ENCODE assay signal across 23 cellular contexts in genomic region chr9:134533850-134534585, GRCh38.
DNase-seq lines count a peak whose midpoint lies in the region; ATAC-seq and TF ChIP-seq lines count a peak whose summit lies in the region.
"Had no signal": no experiment of that assay in that cellular context is flagged by ENCODE, and none has a peak within 500 bp of the region (broad histone marks: within the 10 kb centered on the region; RNA-seq: fewer than 3 reads in every experiment).

No MANE protein-coding gene starts in this region.

- TF ChIP-seq CTCF in HEK293 (tag by site-specific recombination; IDR thresholded peaks at IDR 0.05) (no peak), smooth muscle cell (IDR thresholded peaks at IDR 0.05; ENCODE audit: borderline replicate concordance, insufficient read depth, poor library complexity, severe bottlenecking) (no peak), PC-3 (conservative IDR thresholded peaks at IDR 0.05; ENCODE audit: low read depth, low read length) (no peak), coronary artery (IDR thresholded peaks at IDR 0.05) (no peak)

- BruUV-seq in PC-3 (replicated peaks; lab: Mats Ljungman, UMichigan): no TSS peak

- H3K36me3 ChIP-seq in HEK293 (ENCODE audit: control insufficient read depth in 2 of 2, insufficient read depth in 1 of 2, low read length in 2 of 2) (no peaks in the 10 kb centered on the region), smooth muscle cell (ENCODE audit: low read depth) (no peaks in the 10 kb centered on the region), PC-3 (ENCODE audit: low read depth, low read length) (no peaks in the 10 kb centered on the region)
- H3K36me3 ChIP-seq: lower lobe of right lung, neural progenitor cell, vagina had no signal

- ATAC-seq in PC-3: no peak
- no peak for ATAC-seq in activated CD4-positive, alpha-beta T cell treated with anti-CD3 and anti-CD28 coated beads for 36 hours
- ATAC-seq: HCT116; stimulated activated memory B cell treated with anti-CD40 and anti-IgM and Interleukin-4, amounts not matched to agents 10 μg/mL and 1 μg/mL and 100 μg/mL, for 72 hours; T-helper 17 cell had no signal

- H3K9me2 ChIP-seq in PC-3 (replicated peaks; ENCODE audit: low read length): no peaks in the 10 kb centered on the region

- peaks cover 14% of the 10 kb centered on the region for H3F3A ChIP-seq in smooth muscle cell (ENCODE audit: low read depth)
- no peaks in the 10 kb centered on the region for H3F3A ChIP-seq in PC-3 (ENCODE audit: low read length, unreplicated experiment)

- H2AFZ ChIP-seq in smooth muscle cell (ENCODE audit: low read depth) (no peak overlapping the region), PC-3 (ENCODE audit: low read length) (no peak overlapping the region)
- H2AFZ ChIP-seq: neural progenitor cell had no signal

- no peaks in the 10 kb centered on the region for H3K9me3 ChIP-seq in HEK293 (ENCODE audit: control insufficient read depth, insufficient read depth, low read depth, low read length)
- H3K9me3 ChIP-seq in smooth muscle cell (replicated peaks; ENCODE audit: low read depth): no peaks in the 10 kb centered on the region
- no peaks in the 10 kb centered on the region for H3K9me3 ChIP-seq in PC-3 (ENCODE audit: low read length)
- H3K9me3 ChIP-seq: lower lobe of right lung, vagina had no signal

- no peaks in the 10 kb centered on the region for H3K36me3 Mint-ChIP-seq in activated CD4-positive, alpha-beta T cell treated with anti-CD3 and anti-CD28 coated beads for 36 hours (ENCODE audit: low read depth)
- H3K36me3 Mint-ChIP-seq: activated naive CD8-positive, alpha-beta T cell treated with anti-CD3 and anti-CD28 coated beads, Interleukin-2, amount 10 ng/mL, durations not matched to agents 7 days and 5 days; neural progenitor cell; stimulated activated memory B cell treated with anti-CD40 and anti-IgM and Interleukin-4, amounts not matched to agents 10 μg/mL and 1 μg/mL and 100 μg/mL, for 72 hours had no signal

- H3K4me3 ChIP-seq in HEK293 (ENCODE audit: low read depth, low read length): no peak overlapping the region
- no peak overlapping the region for H3K4me3 ChIP-seq in smooth muscle cell
- H3K4me3 ChIP-seq in PC-3 (ENCODE audit: low read length): no peak overlapping the region
- no peak overlapping the region for H3K4me3 ChIP-seq in coronary artery
- H3K4me3 ChIP-seq: lower lobe of right lung, neural progenitor cell, skin epidermis, vagina had no signal

- H3K4me2 ChIP-seq in smooth muscle cell (no peak overlapping the region), PC-3 (ENCODE audit: low read length) (no peak overlapping the region)
- H3K4me2 ChIP-seq: neural progenitor cell had no signal

- H3K9ac ChIP-seq in smooth muscle cell (ENCODE audit: low read depth): peak overlapping the region; percentile 36
- no peak overlapping the region for H3K9ac ChIP-seq in PC-3 (ENCODE audit: low read length)
- H3K9ac ChIP-seq: neural progenitor cell had no signal

- 78% methylated on average over 28 of the region's 28 CpGs for WGBS in smooth muscle cell (ENCODE audit: low lambda C conversion rate)

- POLR2A ChIA-PET in HEK293 (lab: Yijun Ruan, JAX) (no interaction called here), PC-3 (lab: Charles Lee; ENCODE audit: unreplicated experiment) (no interaction called here)
- POLR2A ChIA-PET in activated CD4-positive, alpha-beta T cell treated with anti-CD3 and anti-CD28 coated beads for 36 hours (lab: Charles Lee): no interaction called here

- H3K27me3 Mint-ChIP-seq in activated CD4-positive, alpha-beta T cell treated with anti-CD3 and anti-CD28 coated beads for 36 hours: peaks cover 2% of the 10 kb centered on the region
- H3K27me3 Mint-ChIP-seq: activated CD4-positive, alpha-beta T cell treated with anti-CD3 and anti-CD28 coated beads, Interleukin-2, amount 10 ng/mL, durations not matched to agents 24 days and 14 days had no signal

- CTCF ChIA-PET in HEK293 (lab: Yijun Ruan, JAX): interaction anchor here (0.8 kb wide), 1 partner anchor 23 kb away, joined by 3 read pairs; no protein-coding TSS in a partner anchor
- CTCF ChIA-PET in PC-3 (lab: Charles Lee): no interaction called here
- CTCF ChIA-PET in activated CD4-positive, alpha-beta T cell treated with anti-CD3 and anti-CD28 coated beads for 36 hours (lab: Charles Lee): no interaction called here

- H4K20me1 ChIP-seq in smooth muscle cell (ENCODE audit: low read depth): no peaks in the 10 kb centered on the region
- H4K20me1 ChIP-seq in PC-3 (ENCODE audit: low read length): no peaks in the 10 kb centered on the region

- no peak overlapping the region for H3K4me3 Mint-ChIP-seq in activated CD4-positive, alpha-beta T cell treated with anti-CD3 and anti-CD28 coated beads for 36 hours
- H3K4me3 Mint-ChIP-seq: activated CD4-positive, alpha-beta T cell treated with anti-CD3 and anti-CD28 coated beads, Interleukin-2, amount 10 ng/mL, durations not matched to agents 24 days and 14 days; activated naive CD8-positive, alpha-beta T cell treated with anti-CD3 and anti-CD28 coated beads, Interleukin-2, amount 10 ng/mL, durations not matched to agents 7 days and 5 days; activated T-cell treated with anti-CD3 and anti-CD28 coated beads, Interleukin-2, amount 50 U/mL, for 24 hours; neural progenitor cell; stimulated activated memory B cell treated with anti-CD40 and anti-IgM and Interleukin-4, amounts not matched to agents 10 μg/mL and 1 μg/mL and 100 μg/mL, for 72 hours; T-helper 17 cell had no signal

- H3K4me1 Mint-ChIP-seq in activated CD4-positive, alpha-beta T cell treated with anti-CD3 and anti-CD28 coated beads for 36 hours: no peaks in the 10 kb centered on the region
- H3K4me1 Mint-ChIP-seq: activated CD4-positive, alpha-beta T cell treated with anti-CD3 and anti-CD28 coated beads, Interleukin-2, amount 10 ng/mL, durations not matched to agents 24 days and 14 days; activated naive CD8-positive, alpha-beta T cell treated with anti-CD3 and anti-CD28 coated beads, Interleukin-2, amount 10 ng/mL, durations not matched to agents 7 days and 5 days; stimulated activated memory B cell treated with anti-CD40 and anti-IgM and Interleukin-4, amounts not matched to agents 10 μg/mL and 1 μg/mL and 100 μg/mL, for 72 hours had no signal

- no peak overlapping the region for H3K27ac Mint-ChIP-seq in activated CD4-positive, alpha-beta T cell treated with anti-CD3 and anti-CD28 coated beads for 36 hours
- H3K27ac Mint-ChIP-seq: activated CD4-positive, alpha-beta T cell treated with anti-CD3 and anti-CD28 coated beads, Interleukin-2, amount 10 ng/mL, durations not matched to agents 24 days and 14 days; activated naive CD8-positive, alpha-beta T cell treated with anti-CD3 and anti-CD28 coated beads, Interleukin-2, amount 10 ng/mL, durations not matched to agents 7 days and 5 days; activated T-cell treated with anti-CD3 and anti-CD28 coated beads, Interleukin-2, amount 50 U/mL, for 24 hours; neural progenitor cell; stimulated activated memory B cell treated with anti-CD40 and anti-IgM and Interleukin-4, amounts not matched to agents 10 μg/mL and 1 μg/mL and 100 μg/mL, for 72 hours; T-helper 17 cell had no signal

- intact Hi-C loops in PC-3 (cut with micrococcal nuclease): no loop called here
- intact Hi-C loops in activated CD4-positive, alpha-beta T cell treated with anti-CD3 and anti-CD28 coated beads for 36 hours (cut with DNase I, micrococcal nuclease): no loop called here

- H3K27me3 ChIP-seq in smooth muscle cell (ENCODE audit: low read depth) (no peaks in the 10 kb centered on the region), PC-3 (ENCODE audit: low read length) (no peaks in the 10 kb centered on the region)
- H3K27me3 ChIP-seq: neural progenitor cell, vagina had no signal

- peaks cover 6% of the 10 kb centered on the region for H3K9me3 Mint-ChIP-seq in activated CD4-positive, alpha-beta T cell treated with anti-CD3 and anti-CD28 coated beads for 36 hours (ENCODE audit: low read depth)
- H3K9me3 Mint-ChIP-seq: activated CD4-positive, alpha-beta T cell treated with anti-CD3 and anti-CD28 coated beads, Interleukin-2, amount 10 ng/mL, durations not matched to agents 24 days and 14 days had no signal

- DNase-seq in astrocyte of the hippocampus (ENCODE audit: low read depth, low spot score): peak; percentile 76
- peak; percentile 35 for DNase-seq in islet precursor cell
- DNase-seq in smooth muscle cell (lab: John Stamatoyannopoulos, UW; ENCODE audit: unreplicated experiment): no peak
- no peak for DNase-seq in PC-3
- no peak for DNase-seq in coronary artery (ENCODE audit: low spot score)
- DNase-seq in activated CD4-positive, alpha-beta T cell treated with anti-CD3 and anti-CD28 coated beads for 36 hours: no peak
- DNase-seq: activated CD4-positive, alpha-beta T cell treated with anti-CD3 and anti-CD28 coated beads, Interleukin-2, amount 10 ng/mL, durations not matched to agents 24 days and 14 days; activated naive CD8-positive, alpha-beta T cell treated with anti-CD3 and anti-CD28 coated beads, Interleukin-2, amount 10 ng/mL, durations not matched to agents 7 days and 5 days; activated T-cell treated with anti-CD3 and anti-CD28 coated beads, Interleukin-2, amount 50 U/mL, for 24 hours; cerebellar nuclear complex; DMS79; lower lobe of right lung; NCI-H1048; NCI-H2171; NCI-H82; RPMI8226; T-helper 17 cell had no signal

- no peak overlapping the region for H3K27ac ChIP-seq in HEK293 (ENCODE audit: extremely low read depth, low read depth, low read length)
- H3K27ac ChIP-seq in smooth muscle cell (ENCODE audit: low read depth): peak overlapping the region; percentile 99
- H3K27ac ChIP-seq in PC-3 (ENCODE audit: low read length): no peak overlapping the region
- H3K27ac ChIP-seq in coronary artery: no peak overlapping the region
- H3K27ac ChIP-seq: lower lobe of right lung, neural progenitor cell, vagina had no signal

- no peaks in the 10 kb centered on the region for H3K4me1 ChIP-seq in HEK293 (ENCODE audit: control insufficient read depth, insufficient read depth, low read length)
- H3K4me1 ChIP-seq in smooth muscle cell (ENCODE audit: low read depth): peaks cover 13% of the 10 kb centered on the region
- H3K4me1 ChIP-seq in PC-3 (ENCODE audit: insufficient read depth, low read length): peaks cover 8% of the 10 kb centered on the region; the same call in 1 of the 2 replicates
- H3K4me1 ChIP-seq: lower lobe of right lung, neural progenitor cell had no signal

- H3K79me2 ChIP-seq in smooth muscle cell (ENCODE audit: low read depth) (no peaks in the 10 kb centered on the region), PC-3 (ENCODE audit: low read length) (no peaks in the 10 kb centered on the region)

TF ChIP-seq in HEK293, 187 proteins besides CTCF, POLR2A, EP300 and RAD21:
- TF ChIP-seq GLIS1 (tag by site-specific recombination; IDR thresholded peaks at IDR 0.05) (peak; percentile 39), ZNF394 (tag by site-specific recombination; IDR thresholded peaks at IDR 0.05; ENCODE audit: borderline replicate concordance) (no peak)

Comparison
In these comparisons a context has a peak if more than half of its experiments do, and no peak if none do; other contexts are left out.
1. DNase-seq: peak in astrocyte of the hippocampus (single experiment) and islet precursor cell (single experiment); none in smooth muscle cell (single experiment), PC-3 (single experiment), coronary artery (single experiment) and activated CD4-positive, alpha-beta T cell treated with anti-CD3 and anti-CD28 coated beads for 36 hours (single experiment).